Comparison of ENCODE assay signal across 21 cellular contexts in genomic region chr4:180640193-180640592, GRCh38.
"Had no signal": no experiment of that assay in that cellular context is flagged by ENCODE, and none has a peak within 500 bp of the region (broad histone marks: within the 10 kb centered on the region; RNA-seq: fewer than 3 reads in every experiment).

No MANE protein-coding gene starts in this region.

- H3K9me3 ChIP-seq: right lobe of liver, thyroid gland, vagina had no signal

- H3K27me3 Mint-ChIP-seq: effector memory CD8-positive, alpha-beta T cell; memory B cell; progenitor cell of endocrine pancreas; stimulated activated naive CD8-positive, alpha-beta T cell treated with anti-CD3 and anti-CD28 coated beads, Interleukin-15, Interleukin-2, amounts not matched to agents 100 ng/mL and 50 ng/mL, for 24 hours had no signal

- H3K79me2 ChIP-seq: hepatocyte, parathyroid adenoma had no signal

- H3K4me3 Mint-ChIP-seq: effector memory CD8-positive, alpha-beta T cell; memory B cell; natural killer cell; stimulated activated naive B cell treated with anti-CD40 and anti-IgM and Interleukin-4, amounts not matched to agents 10 μg/mL and 1 μg/mL and 100 μg/mL, for 72 hours; stimulated activated naive CD8-positive, alpha-beta T cell treated with anti-CD3 and anti-CD28 coated beads, Interleukin-15, Interleukin-2, amounts not matched to agents 100 ng/mL and 50 ng/mL, for 24 hours had no signal

- H3K36me3 Mint-ChIP-seq: memory B cell; natural killer cell; stimulated activated naive B cell treated with anti-CD40 and anti-IgM and Interleukin-4, amounts not matched to agents 10 μg/mL and 1 μg/mL and 100 μg/mL, for 72 hours had no signal

- FAIRE-seq: frontal cortex, kidney, small intestine had no signal

- H3K36me3 ChIP-seq: right lobe of liver, thyroid gland, vagina had no signal

- H2AFZ ChIP-seq: hepatocyte, parathyroid adenoma had no signal

- H3K9ac ChIP-seq: parathyroid adenoma had no signal

- ATAC-seq: effector memory CD8-positive, alpha-beta T cell; left lobe of liver; natural killer cell; right lobe of liver; stimulated activated naive B cell treated with anti-CD40 and anti-IgM and Interleukin-4, amounts not matched to agents 10 μg/mL and 1 μg/mL and 100 μg/mL, for 72 hours had no signal

- H3K27me3 ChIP-seq: hepatocyte, right lobe of liver, thyroid gland, vagina had no signal

- H3K9me3 Mint-ChIP-seq: stimulated activated naive B cell treated with anti-CD40 and anti-IgM and Interleukin-4, amounts not matched to agents 10 μg/mL and 1 μg/mL and 100 μg/mL, for 72 hours; stimulated activated naive CD8-positive, alpha-beta T cell treated with anti-CD3 and anti-CD28 coated beads, Interleukin-15, Interleukin-2, amounts not matched to agents 100 ng/mL and 50 ng/mL, for 24 hours had no signal

- H3K4me3 ChIP-seq: coronary artery, hepatocyte, lung, right lobe of liver, thyroid gland, vagina had no signal

- H3K4me1 Mint-ChIP-seq: memory B cell; natural killer cell; stimulated activated naive B cell treated with anti-CD40 and anti-IgM and Interleukin-4, amounts not matched to agents 10 μg/mL and 1 μg/mL and 100 μg/mL, for 72 hours had no signal

- H3K4me1 ChIP-seq: parathyroid adenoma, right lobe of liver, thyroid gland, vagina had no signal

- H3K27ac Mint-ChIP-seq: effector memory CD8-positive, alpha-beta T cell; memory B cell; natural killer cell; progenitor cell of endocrine pancreas; stimulated activated naive B cell treated with anti-CD40 and anti-IgM and Interleukin-4, amounts not matched to agents 10 μg/mL and 1 μg/mL and 100 μg/mL, for 72 hours; stimulated activated naive CD8-positive, alpha-beta T cell treated with anti-CD3 and anti-CD28 coated beads, Interleukin-15, Interleukin-2, amounts not matched to agents 100 ng/mL and 50 ng/mL, for 24 hours had no signal

- H3K4me2 ChIP-seq: hepatocyte had no signal

- H3K27ac ChIP-seq: coronary artery, hepatocyte, parathyroid adenoma, right lobe of liver, thyroid gland, vagina had no signal

- DNase-seq: effector memory CD8-positive, alpha-beta T cell; head of caudate nucleus; kidney; natural killer cell; right lobe of liver; small intestine; stimulated activated CD4-positive, alpha-beta T cell treated with anti-CD3 and anti-CD28 coated beads, Interleukin-15, amount 100 ng/mL, for 24 hours; stimulated activated CD4-positive, alpha-beta T cell treated with anti-CD3 and anti-CD28 coated beads, Interleukin-2, amount 100 ng/mL, for 48 hours; stimulated activated naive B cell treated with anti-CD40 and anti-IgM and Interleukin-4, amounts not matched to agents 10 μg/mL and 1 μg/mL and 100 μg/mL, for 72 hours; thyroid gland; trophoblast cell had no signal
